ENCODE assay signal across 13 cellular contexts in the genomic region with DNA sequence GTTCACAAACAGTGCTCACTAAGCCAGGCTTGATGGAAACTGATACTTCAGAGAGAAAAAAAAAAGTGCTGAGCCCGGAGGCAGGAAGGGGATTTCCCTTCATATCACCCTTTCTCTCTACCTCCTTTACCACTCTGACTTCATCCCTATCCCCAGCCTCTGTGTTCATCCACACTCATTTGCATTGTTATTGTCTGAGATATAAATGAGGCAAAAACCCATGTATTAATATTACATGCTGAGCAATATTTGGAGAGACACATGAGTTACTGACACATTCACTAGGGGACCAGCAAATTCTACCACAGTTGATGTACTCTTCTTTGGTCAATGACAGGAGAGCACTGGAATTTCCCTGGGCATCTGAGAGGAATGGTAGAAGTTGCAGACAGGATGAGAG.
A peak's percentile ranks its signal among the peaks of the same experiment; 100 is the strongest.
DNase-seq lines count a peak whose midpoint lies in the region; ATAC-seq and TF ChIP-seq lines count a peak whose summit lies in the region.
"Had no signal": no experiment of that assay in that cellular context is flagged by ENCODE, and none has a peak within 500 bp of the region (broad histone marks: within the 10 kb centered on the region; RNA-seq: fewer than 3 reads in every experiment).

No MANE protein-coding gene starts in this region.

- DNase-seq in GM10266 (ENCODE audit: extremely low spot score) (peak; percentile 18), LHCN-M2 (ENCODE audit: low read depth) (peak; percentile 45), glomerular visceral epithelial cell (ENCODE audit: extremely low spot score) (peak; percentile 37), NCI-H146 (lab: John Stamatoyannopoulos, UW) (no peak), SIG-M5 treated with dmso at 0.1 percent for 504 hours (lab: John Stamatoyannopoulos, UW; ENCODE audit: unreplicated experiment) (no peak)
- DNase-seq: H9, head of caudate nucleus, left colon, NCI-H187, right cardiac atrium, SHP77 treated with DMSO at 0.1 percent for 48 hours had no signal

- ATAC-seq in GM19023 (IDR thresholded peaks at IDR 0.05; ENCODE audit: unreplicated experiment) (peak; percentile 60), HG03039 (IDR thresholded peaks at IDR 0.05; ENCODE audit: unreplicated experiment) (no peak)
- ATAC-seq: left colon, right cardiac atrium had no signal

- TF ChIP-seq CTCF in GM10266 (IDR thresholded peaks at IDR 0.05; ENCODE audit: control insufficient read depth, insufficient read depth, low read depth, missing control alignments): no peak

Comparison
In these comparisons a context has a peak if more than half of its experiments do, and no peak if none do; other contexts are left out.
1. DNase-seq: peak in GM10266 (single experiment), LHCN-M2 (single experiment) and glomerular visceral epithelial cell (single experiment); none in NCI-H146 (single experiment) and SIG-M5 treated with dmso at 0.1 percent for 504 hours (single experiment).